ENCODE assay signal across 2 cellular contexts in genomic region chr20:43726333-43726732, GRCh38.
A peak's percentile ranks its signal among the peaks of the same experiment; 100 is the strongest.
TF ChIP-seq lines count a peak whose summit lies in the region.

No MANE protein-coding gene starts in this region.

TF ChIP-seq in HepG2, 621 proteins besides CTCF, POLR2A, EP300 and RAD21:
- no peak for TF ChIP-seq ZNF772 (CRISPR knock-in tag; IDR thresholded peaks at IDR 0.05)
- TF ChIP-seq MNT (IDR thresholded peaks at IDR 0.05), result peak; percentile 92
TF ChIP-seq in HepG2: peak in this region for 1.

TF ChIP-seq in K562, 482 proteins besides CTCF, POLR2A, EP300 and RAD21:
- no peak for TF ChIP-seq IRF9 (tag; IDR thresholded peaks at IDR 0.05)
- TF ChIP-seq MGA (IDR thresholded peaks at IDR 0.05), result peak; percentile 69
- no peak for TF ChIP-seq SMAD2 (IDR thresholded peaks at IDR 0.05; ENCODE audit: low read depth, low read length)
- no peak for TF ChIP-seq CBFA2T2 (conservative IDR thresholded peaks at IDR 0.05)
- peak; percentile 41; the same call in 1 of the 2 replicates for TF ChIP-seq L3MBTL2 (IDR thresholded peaks at IDR 0.05)
- TF ChIP-seq E2F6 (IDR thresholded peaks at IDR 0.05; ENCODE audit: borderline replicate concordance in 1 of 2, extremely low read depth in 1 of 2, insufficient read depth in 1 of 2, insufficient read length in 1 of 2, low read depth in 1 of 2, low read length in 1 of 2, poor library complexity in 1 of 2, severe bottlenecking in 1 of 2), result peak in 1 of 2 experiments; percentile 40
- TF ChIP-seq CREB1 (IDR thresholded peaks at IDR 0.05), result no peak
- TF ChIP-seq CREB1 (CRISPR knock-in tag; IDR thresholded peaks at IDR 0.05), result no peak
- TF ChIP-seq YY1 (IDR thresholded peaks at IDR 0.05; ENCODE audit: borderline replicate concordance in 1 of 3, control insufficient read depth in 1 of 3, extremely low read depth in 1 of 3, insufficient read depth in 3 of 3, insufficient read length in 1 of 3, insufficient replicate concordance in 2 of 3, low read depth in 1 of 3, low read length in 2 of 3), result peak in 1 of 3 experiments; percentile 45
- TF ChIP-seq ILF3 (IDR thresholded peaks at IDR 0.05; ENCODE audit: borderline replicate concordance), result no peak
